Comparison of ENCODE assay signal across 22 cellular contexts in the genomic region with DNA sequence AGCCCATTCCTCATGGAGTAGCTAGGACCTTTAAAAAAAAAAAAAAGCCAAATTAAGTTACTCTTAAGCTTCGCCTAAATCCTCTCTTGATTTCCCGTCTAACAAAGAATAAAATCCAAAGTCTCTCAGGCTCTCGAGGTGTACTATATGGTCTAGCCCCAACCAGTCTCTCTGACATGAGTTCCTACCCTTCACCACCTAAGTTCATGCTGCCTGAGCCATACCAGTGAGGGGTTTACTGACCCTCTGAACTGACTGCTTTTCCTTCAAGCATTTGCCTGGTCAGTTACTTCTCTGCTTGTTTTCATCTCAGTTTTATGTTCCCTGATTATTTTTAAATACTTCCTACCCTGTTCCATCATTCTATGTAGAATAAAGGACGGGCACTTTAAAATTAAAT.
"Had no signal": no experiment of that assay in that cellular context is flagged by ENCODE, and none has a peak within 500 bp of the region (broad histone marks: within the 10 kb centered on the region; RNA-seq: fewer than 3 reads in every experiment).

No MANE protein-coding gene starts in this region.

- H3K4me3 ChIP-seq: colonic mucosa, hepatocyte, left lung, lower lobe of right lung, prostate gland, stomach, thoracic aorta, transverse colon had no signal

- H3K27me3 ChIP-seq: colonic mucosa, hepatocyte, left lung, stomach, transverse colon had no signal

- H2AFZ ChIP-seq: hepatocyte, parathyroid adenoma had no signal

- H3K36me3 ChIP-seq: colonic mucosa, left lung, lower lobe of right lung, prostate gland, thoracic aorta, transverse colon had no signal

- H3K9me3 ChIP-seq: colonic mucosa, left lung, lower lobe of right lung, prostate gland, stomach, thoracic aorta, transverse colon had no signal

- H3K4me1 ChIP-seq: colonic mucosa, left lung, lower lobe of right lung, parathyroid adenoma, prostate gland had no signal

- H3K4me3 Mint-ChIP-seq: endodermal cell; memory B cell; mesothelial cell of epicardium; natural killer cell treated with Interleukin-12 subunit alpha and Interleukin-12 subunit beta and Interleukin-15 and Interleukin-18, amount 100 ng/mL, for 72 hours; stimulated activated naive B cell treated with anti-CD40 and anti-IgM and Interleukin-4, amounts not matched to agents 10 μg/mL and 1 μg/mL and 100 μg/mL, for 72 hours had no signal

- H3K9me3 Mint-ChIP-seq: natural killer cell treated with Interleukin-12 subunit alpha and Interleukin-12 subunit beta and Interleukin-15 and Interleukin-18, amount 100 ng/mL, for 72 hours had no signal

- H3K27me3 Mint-ChIP-seq: memory B cell; natural killer cell treated with Interleukin-12 subunit alpha and Interleukin-12 subunit beta and Interleukin-15 and Interleukin-18, amount 100 ng/mL, for 72 hours; stimulated activated naive B cell treated with anti-CD40 and anti-IgM and Interleukin-4, amounts not matched to agents 10 μg/mL and 1 μg/mL and 100 μg/mL, for 72 hours had no signal

- H3K27ac Mint-ChIP-seq: endodermal cell; memory B cell; mesothelial cell of epicardium; stimulated activated naive B cell treated with anti-CD40 and anti-IgM and Interleukin-4, amounts not matched to agents 10 μg/mL and 1 μg/mL and 100 μg/mL, for 72 hours had no signal

- H3K9ac ChIP-seq: parathyroid adenoma had no signal

- H3K27ac ChIP-seq: colonic mucosa, hepatocyte, left lung, lower lobe of right lung, parathyroid adenoma, prostate gland, stomach, thoracic aorta, transverse colon had no signal

- DNase-seq: cerebellar nuclear complex; colonic mucosa; effector CD4-positive, alpha-beta T cell; endodermal cell; foreskin melanocyte; head of caudate nucleus; left lung; lower lobe of right lung; stimulated activated CD4-positive, alpha-beta T cell treated with anti-CD3 and anti-CD28 coated beads, Interleukin-2, amount 100 ng/mL, for 24 hours; stimulated activated CD4-positive, alpha-beta T cell treated with anti-CD3 and anti-CD28 coated beads, Interleukin-4, amount 100 ng/mL, for 4 hours; stimulated activated naive B cell treated with anti-CD40 and anti-IgM and Interleukin-4, amounts not matched to agents 10 μg/mL and 1 μg/mL and 100 μg/mL, for 72 hours; stomach; substantia nigra; transverse colon had no signal

- H3K4me1 Mint-ChIP-seq: endodermal cell, mesothelial cell of epicardium had no signal

- ATAC-seq: left lung; lower lobe of right lung; natural killer cell treated with Interleukin-12 subunit alpha and Interleukin-12 subunit beta and Interleukin-15 and Interleukin-18, amount 100 ng/mL, for 72 hours; sciatic nerve; stimulated activated naive B cell treated with anti-CD40 and anti-IgM and Interleukin-4, amounts not matched to agents 10 μg/mL and 1 μg/mL and 100 μg/mL, for 72 hours had no signal

- H3K4me2 ChIP-seq: hepatocyte had no signal
